1 cellular context compared by ENCODE assay signal in genomic region chr4:39754309-39754708, GRCh38.
TF ChIP-seq lines count a peak whose summit lies in the region.

No MANE protein-coding gene starts in this region.

TF ChIP-seq in GM23338, 12 proteins besides CTCF, POLR2A, EP300 and RAD21 (continued from another document):
- TF ChIP-seq ZNF462 (CRISPR knock-in tag; IDR thresholded peaks at IDR 0.05) (no peak), ETS1 (IDR thresholded peaks at IDR 0.05) (no peak)
TF ChIP-seq in GM23338: peak in this region for 0.
